In the genomic region with DNA sequence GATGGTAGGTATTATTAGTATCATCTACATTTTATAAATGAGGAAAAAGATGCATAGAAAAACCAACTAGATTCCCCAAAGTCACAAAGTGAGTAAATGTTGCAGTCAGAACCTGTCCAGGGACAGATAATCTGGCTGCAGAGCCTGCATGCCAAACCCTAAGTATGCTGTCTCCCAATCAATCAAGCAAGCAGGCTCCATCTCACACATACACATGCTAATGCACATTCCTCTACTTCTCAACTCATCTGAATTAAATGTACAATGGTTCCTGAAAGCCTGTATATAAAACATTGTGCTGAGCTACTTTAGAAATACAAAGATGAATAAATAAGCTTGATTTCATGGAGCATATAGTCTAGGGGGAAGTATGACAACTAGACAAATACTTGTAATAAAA, we compare ENCODE assay signal across 18 cellular contexts.
DNase-seq lines count a peak whose midpoint lies in the region; ATAC-seq, FAIRE-seq and TF ChIP-seq lines count a peak whose summit lies in the region.
"Had no signal": no experiment of that assay in that cellular context is flagged by ENCODE, and none has a peak within 500 bp of the region (broad histone marks: within the 10 kb centered on the region; RNA-seq: fewer than 3 reads in every experiment).

No MANE protein-coding gene starts in this region.

- H3K36me3 Mint-ChIP-seq in activated CD4-positive, alpha-beta T cell treated with anti-CD3 and anti-CD28 coated beads, Interleukin-2, amount 10 ng/mL, durations not matched to agents 7 days and 5 days (ENCODE audit: low read depth): peaks cover 87% of the 10 kb centered on the region
- H3K36me3 Mint-ChIP-seq in CD4-positive, CD25-positive, alpha-beta regulatory T cell: peaks cover 51% of the 10 kb centered on the region
- peaks cover 87% of the 10 kb centered on the region for H3K36me3 Mint-ChIP-seq in activated CD8-positive, alpha-beta T cell treated with anti-CD3 and anti-CD28 coated beads, Interleukin-2, amount 10 ng/mL, durations not matched to agents 7 days and 5 days (ENCODE audit: low read depth)
- peaks cover 48% of the 10 kb centered on the region for H3K36me3 Mint-ChIP-seq in mesothelial cell of epicardium

- no peaks in the 10 kb centered on the region for H3K27me3 Mint-ChIP-seq in activated CD4-positive, alpha-beta T cell treated with anti-CD3 and anti-CD28 coated beads, Interleukin-2, amount 10 ng/mL, durations not matched to agents 7 days and 5 days
- H3K27me3 Mint-ChIP-seq in CD4-positive, CD25-positive, alpha-beta regulatory T cell: no peaks in the 10 kb centered on the region
- no peaks in the 10 kb centered on the region for H3K27me3 Mint-ChIP-seq in activated CD8-positive, alpha-beta T cell treated with anti-CD3 and anti-CD28 coated beads, Interleukin-2, amount 10 ng/mL, durations not matched to agents 7 days and 5 days (ENCODE audit: low read depth)
- H3K27me3 Mint-ChIP-seq in mesothelial cell of epicardium (ENCODE audit: low read depth): no peaks in the 10 kb centered on the region
- H3K27me3 Mint-ChIP-seq: memory B cell had no signal

- peaks cover 4% of the 10 kb centered on the region for H3K36me3 ChIP-seq in CD4-positive, CD25-positive, alpha-beta regulatory T cell (ENCODE audit: control insufficient read depth, insufficient read depth, low read length)
- H3K36me3 ChIP-seq in esophagus squamous epithelium: peaks cover 0 to 9% (median 0%) of the 10 kb centered on the region in 3 donors
- H3K36me3 ChIP-seq: upper lobe of right lung had no signal

- no peak overlapping the region for H3K27ac ChIP-seq in CD4-positive, CD25-positive, alpha-beta regulatory T cell (ENCODE audit: insufficient read depth, low read length, poor library complexity, severe bottlenecking)
- H3K27ac ChIP-seq in esophagus squamous epithelium: no peak overlapping the region
- H3K27ac ChIP-seq: A549, epithelial cell of prostate, upper lobe of right lung had no signal

- H3K4me1 Mint-ChIP-seq in activated CD4-positive, alpha-beta T cell treated with anti-CD3 and anti-CD28 coated beads, Interleukin-2, amount 10 ng/mL, durations not matched to agents 7 days and 5 days: peaks cover 82% of the 10 kb centered on the region
- H3K4me1 Mint-ChIP-seq in CD4-positive, CD25-positive, alpha-beta regulatory T cell: peaks cover 53 to 88% (median 66%) of the 10 kb centered on the region in 4 donors
- H3K4me1 Mint-ChIP-seq in activated CD8-positive, alpha-beta T cell treated with anti-CD3 and anti-CD28 coated beads, Interleukin-2, amount 10 ng/mL, durations not matched to agents 7 days and 5 days (ENCODE audit: low read depth): peaks cover 87% of the 10 kb centered on the region
- H3K4me1 Mint-ChIP-seq in mesothelial cell of epicardium: peaks cover 17% of the 10 kb centered on the region

- peaks cover 0 to 4% of the 10 kb centered on the region in 2 experiments for H3K9me3 ChIP-seq in CD4-positive, CD25-positive, alpha-beta regulatory T cell (ENCODE audit: control insufficient read depth in 2 of 2, low read length in 2 of 2)
- peaks cover 0 to 3% (median under 1%) of the 10 kb centered on the region in 3 donors for H3K9me3 ChIP-seq in esophagus squamous epithelium
- H3K9me3 ChIP-seq: A549, upper lobe of right lung had no signal

- TF ChIP-seq CTCF in mesothelial cell of epicardium (IDR thresholded peaks at IDR 0.05; ENCODE audit: unreplicated experiment) (no peak), esophagus squamous epithelium (IDR thresholded peaks at IDR 0.05) (no peak)

- peak overlapping the region; percentile 20 for H3K27ac Mint-ChIP-seq in activated CD4-positive, alpha-beta T cell treated with anti-CD3 and anti-CD28 coated beads, Interleukin-2, amount 10 ng/mL, durations not matched to agents 7 days and 5 days
- peak overlapping the region; percentile 2 to 86 (median 42) for H3K27ac Mint-ChIP-seq in CD4-positive, CD25-positive, alpha-beta regulatory T cell
- H3K27ac Mint-ChIP-seq in activated CD8-positive, alpha-beta T cell treated with anti-CD3 and anti-CD28 coated beads, Interleukin-2, amount 10 ng/mL, durations not matched to agents 7 days and 5 days: peak overlapping the region; percentile 66
- H3K27ac Mint-ChIP-seq in mesothelial cell of epicardium: peak overlapping the region; percentile 6
- H3K27ac Mint-ChIP-seq: memory B cell had no signal

- POLR2A ChIA-PET in activated CD4-positive, alpha-beta T cell treated with anti-CD3 and anti-CD28 coated beads, Interleukin-2, amount 10 ng/mL, durations not matched to agents 7 days and 5 days (lab: Charles Lee): no interaction called here
- POLR2A ChIA-PET in activated CD8-positive, alpha-beta T cell treated with anti-CD3 and anti-CD28 coated beads, Interleukin-2, amount 10 ng/mL, durations not matched to agents 7 days and 5 days (lab: Charles Lee): interaction anchor here (0.9 to 1.4 kb wide), 3 partner anchors 59 to 101 kb away, joined by 3 to 4 read pairs (median 3); a partner anchor contains a TSS

- no peak for ATAC-seq in CD4-positive, CD25-positive, alpha-beta regulatory T cell (ENCODE audit: low read depth in 2 of 2)
- ATAC-seq in activated CD8-positive, alpha-beta T cell treated with anti-CD3 and anti-CD28 coated beads, Interleukin-2, amount 10 ng/mL, durations not matched to agents 7 days and 5 days: no peak
- ATAC-seq in HG02973 (IDR thresholded peaks at IDR 0.05; ENCODE audit: unreplicated experiment): no peak
- ATAC-seq: A549, Panc1, upper lobe of right lung had no signal

- DNase-seq in activated CD4-positive, alpha-beta T cell treated with anti-CD3 and anti-CD28 coated beads, Interleukin-2, amount 10 ng/mL, durations not matched to agents 7 days and 5 days: no peak
- DNase-seq in activated CD4-positive, alpha-beta T cell treated with anti-CD3 and anti-CD28 coated beads, Interleukin-2, amount 50 U/mL, for 1 hour: no peak
- no peak for DNase-seq in CD4-positive, CD25-positive, alpha-beta regulatory T cell
- no peak for DNase-seq in activated CD8-positive, alpha-beta T cell treated with anti-CD3 and anti-CD28 coated beads, Interleukin-2, amount 10 ng/mL, durations not matched to agents 7 days and 5 days
- DNase-seq in mesothelial cell of epicardium (ENCODE audit: low spot score in 2 of 2, unreplicated experiment in 2 of 2) (no peak), urothelium cell line (ENCODE audit: low spot score) (no peak), esophagus squamous epithelium (lab: John Stamatoyannopoulos, UW) (no peak)
- DNase-seq: MV-4-11; NCI-H146; NCI-H2171; NCI-H524; stimulated activated CD8-positive, alpha-beta memory T cell treated with anti-CD3 and anti-CD28 coated beads, Interleukin-4, amount 100 ng/mL, for 48 hours; upper lobe of right lung had no signal

- TF ChIP-seq POLR2A in esophagus squamous epithelium (IDR thresholded peaks at IDR 0.05): no peak

- peaks cover 27% of the 10 kb centered on the region for H3K4me1 ChIP-seq in CD4-positive, CD25-positive, alpha-beta regulatory T cell (ENCODE audit: control insufficient read depth, insufficient read depth, low read length, poor library complexity, severe bottlenecking)
- H3K4me1 ChIP-seq in esophagus squamous epithelium: peaks cover 0 to 4% (median 0%) of the 10 kb centered on the region in 3 donors
- H3K4me1 ChIP-seq: A549 had no signal

- intact Hi-C loops in esophagus squamous epithelium (cut with DNase I): no loop called here

- FAIRE-seq in urothelium cell line (lab: Jason Lieb, UNC): no peak
- FAIRE-seq: A549 had no signal

- H3K4me3 ChIP-seq in CD4-positive, CD25-positive, alpha-beta regulatory T cell (ENCODE audit: low read depth, low read length): peak overlapping the region; percentile 61
- H3K4me3 ChIP-seq in esophagus squamous epithelium: no peak overlapping the region
- H3K4me3 ChIP-seq: A549, upper lobe of right lung had no signal

- H3K27me3 ChIP-seq in CD4-positive, CD25-positive, alpha-beta regulatory T cell (ENCODE audit: control insufficient read depth, insufficient read depth, low read length): no peaks in the 10 kb centered on the region
- no peaks in the 10 kb centered on the region for H3K27me3 ChIP-seq in esophagus squamous epithelium
- H3K27me3 ChIP-seq: upper lobe of right lung had no signal

- H3K4me3 Mint-ChIP-seq in activated CD4-positive, alpha-beta T cell treated with anti-CD3 and anti-CD28 coated beads, Interleukin-2, amount 10 ng/mL, durations not matched to agents 7 days and 5 days: peak overlapping the region; percentile 53
- H3K4me3 Mint-ChIP-seq in CD4-positive, CD25-positive, alpha-beta regulatory T cell: peak overlapping the region in 3 of 4 donors; percentile 2 to 43 (median 10)
- H3K4me3 Mint-ChIP-seq in activated CD8-positive, alpha-beta T cell treated with anti-CD3 and anti-CD28 coated beads, Interleukin-2, amount 10 ng/mL, durations not matched to agents 7 days and 5 days: peak overlapping the region; percentile 52
- H3K4me3 Mint-ChIP-seq in mesothelial cell of epicardium: no peak overlapping the region

- CTCF ChIA-PET in activated CD4-positive, alpha-beta T cell treated with anti-CD3 and anti-CD28 coated beads, Interleukin-2, amount 10 ng/mL, durations not matched to agents 7 days and 5 days (lab: Charles Lee): interaction anchor here (1.0 to 1.3 kb wide), 2 partner anchors 8 to 13 kb away, joined by 3 read pairs; no protein-coding TSS in a partner anchor
- CTCF ChIA-PET in activated CD8-positive, alpha-beta T cell treated with anti-CD3 and anti-CD28 coated beads, Interleukin-2, amount 10 ng/mL, durations not matched to agents 7 days and 5 days (lab: Charles Lee): interaction anchor here (0.8 to 1.3 kb wide), 2 partner anchors 10 to 17 kb away, joined by 3 read pairs; no protein-coding TSS in a partner anchor

- peaks cover 32% of the 10 kb centered on the region for H3K9me3 Mint-ChIP-seq in activated CD4-positive, alpha-beta T cell treated with anti-CD3 and anti-CD28 coated beads, Interleukin-2, amount 10 ng/mL, durations not matched to agents 7 days and 5 days
- peaks cover 0 to 6% (median 2%) of the 10 kb centered on the region in 7 donors for H3K9me3 Mint-ChIP-seq in CD4-positive, CD25-positive, alpha-beta regulatory T cell
- H3K9me3 Mint-ChIP-seq in activated CD8-positive, alpha-beta T cell treated with anti-CD3 and anti-CD28 coated beads, Interleukin-2, amount 10 ng/mL, durations not matched to agents 7 days and 5 days (ENCODE audit: insufficient read depth): peaks cover 24% of the 10 kb centered on the region
- H3K9me3 Mint-ChIP-seq in mesothelial cell of epicardium: peaks cover 36% of the 10 kb centered on the region
- H3K9me3 Mint-ChIP-seq: memory B cell had no signal

Comparison
In these comparisons a context has a peak if more than half of its experiments do, and no peak if none do; other contexts are left out.
1. H3K27ac Mint-ChIP-seq: peak in every context shown above with its lines; median percentile 66 in activated CD8-positive, alpha-beta T cell treated with anti-CD3 and anti-CD28 coated beads, Interleukin-2, amount 10 ng/mL, durations not matched to agents 7 days and 5 days; 42 in CD4-positive, CD25-positive, alpha-beta regulatory T cell; 20 in activated CD4-positive, alpha-beta T cell treated with anti-CD3 and anti-CD28 coated beads, Interleukin-2, amount 10 ng/mL, durations not matched to agents 7 days and 5 days; 6 in mesothelial cell of epicardium.